ENCODE assay signal across 10 cellular contexts in the genomic region with DNA sequence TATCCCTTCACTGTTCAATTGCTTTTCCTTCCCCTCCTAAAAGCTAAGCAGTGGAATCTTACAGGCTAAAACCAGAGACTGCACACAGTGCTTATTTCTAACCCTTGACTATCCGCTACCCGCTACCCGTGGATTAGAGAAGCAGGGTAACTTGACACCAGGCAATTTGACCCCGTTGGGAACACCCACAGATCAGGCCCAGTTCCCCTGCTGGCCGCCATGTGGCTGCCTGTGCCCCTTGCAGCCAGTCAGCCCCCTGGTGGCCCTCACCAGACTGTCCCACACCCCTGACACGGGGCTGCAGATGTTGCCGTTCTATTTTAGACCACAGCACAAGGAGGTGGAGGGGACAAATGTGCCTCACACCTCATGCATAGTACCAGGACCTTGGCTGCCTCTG.
DNase-seq lines count a peak whose midpoint lies in the region; ATAC-seq, FAIRE-seq and TF ChIP-seq lines count a peak whose summit lies in the region.
"Had no signal": no experiment of that assay in that cellular context is flagged by ENCODE, and none has a peak within 500 bp of the region (broad histone marks: within the 10 kb centered on the region; RNA-seq: fewer than 3 reads in every experiment).

No MANE protein-coding gene starts in this region.

- H3K36me3 ChIP-seq in HEK293 (ENCODE audit: control insufficient read depth in 2 of 2, insufficient read depth in 1 of 2, low read length in 2 of 2) (no peaks in the 10 kb centered on the region), Panc1 (ENCODE audit: control insufficient read depth, insufficient read depth, low read length) (no peaks in the 10 kb centered on the region)
- H3K36me3 ChIP-seq: neutrophil had no signal

- CTCF ChIA-PET in HEK293 (lab: Yijun Ruan, JAX) (no interaction called here), Panc1 (lab: Charles Lee) (no interaction called here)

- H3K27ac ChIP-seq in HEK293 (ENCODE audit: extremely low read depth, low read depth, low read length) (no peak overlapping the region), Panc1 (ENCODE audit: low read length) (no peak overlapping the region)
- H3K27ac ChIP-seq: neutrophil had no signal

- TF ChIP-seq CTCF in HEK293 (tag by site-specific recombination; IDR thresholded peaks at IDR 0.05), result no peak
- TF ChIP-seq CTCF in Panc1 (IDR thresholded peaks at IDR 0.05), result peak; percentile 15; the same call in 1 of the 2 replicates

- BruUV-seq in Panc1 (replicated peaks; lab: Mats Ljungman, UMichigan), result no TSS peak

- no peak for ATAC-seq in Panc1

- in situ Hi-C loops in Panc1 (cut with HindIII; ENCODE audit: low pct_unique_long_range_greater_than_20kb, low sequenced_read_pairs), result no loop called here

- no peaks in the 10 kb centered on the region for H3K9me3 ChIP-seq in HEK293 (ENCODE audit: control insufficient read depth, insufficient read depth, low read depth, low read length)
- no peaks in the 10 kb centered on the region for H3K9me3 ChIP-seq in Panc1 (ENCODE audit: control insufficient read depth, insufficient read depth, low read depth, low read length)
- H3K9me3 ChIP-seq: neutrophil had no signal

- DNase-seq in Daoy (ENCODE audit: low read depth), result peak; percentile 53
- DNase-seq in Panc1 (ENCODE audit: low read depth, low spot score), result no peak
- DNase-seq in iPS-NIHi7 (ENCODE audit: extremely low spot score), result peak; percentile 89
- no peak for DNase-seq in urothelium cell line (ENCODE audit: low spot score)
- no peak for DNase-seq in activated CD4-positive, CD25-positive, alpha-beta regulatory T cell (lab: John Stamatoyannopoulos, UW)
- no peak for DNase-seq in stimulated activated CD8-positive, alpha-beta memory T cell treated with anti-CD3 and anti-CD28 coated beads, Interleukin-4, amount 100 ng/mL, for 48 hours
- no peak for DNase-seq in NCI-H345 (lab: John Stamatoyannopoulos, UW)

- no peak for FAIRE-seq in urothelium cell line (lab: Jason Lieb, UNC)
- FAIRE-seq: frontal cortex had no signal

- H3K4me1 ChIP-seq in HEK293 (ENCODE audit: control insufficient read depth, insufficient read depth, low read length) (no peaks in the 10 kb centered on the region), Panc1 (ENCODE audit: control insufficient read depth, insufficient read depth, low read length) (no peaks in the 10 kb centered on the region)

- no peak overlapping the region for H3K4me3 ChIP-seq in HEK293 (ENCODE audit: low read depth, low read length)
- no peak overlapping the region for H3K4me3 ChIP-seq in Panc1 (ENCODE audit: low read depth in 2 of 2, low read length in 2 of 2)

- H3K27me3 ChIP-seq in Panc1 (ENCODE audit: control insufficient read depth, insufficient read depth, low read length), result no peaks in the 10 kb centered on the region
- H3K27me3 ChIP-seq: neutrophil had no signal

- intact Hi-C loops in Panc1 (cut with micrococcal nuclease; ENCODE audit: unreplicated experiment), result no loop called here

- POLR2A ChIA-PET in HEK293 (lab: Yijun Ruan, JAX), result no interaction called here
- POLR2A ChIA-PET in Panc1 (lab: Charles Lee), result no interaction called here

TF ChIP-seq in HEK293, 187 proteins besides CTCF, POLR2A, EP300 and RAD21:
- TF ChIP-seq ZNF311 (tag by site-specific recombination; IDR thresholded peaks at IDR 0.05; ENCODE audit: borderline replicate concordance) (no peak), ZIC2 (tag by site-specific recombination; IDR thresholded peaks at IDR 0.05) (peak; percentile 38; the same call in 1 of the 2 replicates)

Comparison
In these comparisons a context has a peak if more than half of its experiments do, and no peak if none do; other contexts are left out.
1. DNase-seq: peak in Daoy (single experiment) and iPS-NIHi7 (single experiment); none in Panc1 (single experiment), urothelium cell line (single experiment), activated CD4-positive, CD25-positive, alpha-beta regulatory T cell (0 of 4), stimulated activated CD8-positive, alpha-beta memory T cell treated with anti-CD3 and anti-CD28 coated beads, Interleukin-4, amount 100 ng/mL, for 48 hours (single experiment) and NCI-H345 (single experiment).